In the genomic region with DNA sequence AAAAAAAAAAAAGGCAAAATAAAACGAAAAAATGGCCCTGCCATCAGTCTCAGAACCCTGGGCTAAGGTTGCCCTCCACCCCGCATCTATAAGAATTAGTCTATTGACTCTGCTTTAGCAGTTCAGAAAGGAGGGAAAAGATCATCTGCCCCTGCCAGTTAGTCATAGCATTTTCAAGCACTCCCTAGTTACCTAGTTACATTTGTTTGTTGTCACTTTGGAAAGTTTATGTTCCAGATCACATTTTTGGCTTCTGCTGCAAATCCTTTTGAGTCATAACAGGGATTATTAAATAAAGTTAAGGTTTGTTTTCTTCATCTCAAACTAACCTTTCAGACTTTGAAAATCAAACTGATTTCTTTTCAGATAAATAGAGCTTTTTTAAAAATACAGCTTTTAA, we compare ENCODE assay signal across 13 cellular contexts. TPM values are rescaled to one million over a fixed set of nuclear protein-coding genes. Genes with fewer than 3 reads are reported as not detected.
DNase-seq lines count a peak whose midpoint lies in the region; ATAC-seq, FAIRE-seq and TF ChIP-seq lines count a peak whose summit lies in the region.
"Had no signal": no experiment of that assay in that cellular context is flagged by ENCODE, and none has a peak within 500 bp of the region (broad histone marks: within the 10 kb centered on the region; RNA-seq: fewer than 3 reads in every experiment).

No MANE protein-coding gene starts in this region.

- H3K9me3 Mint-ChIP-seq in brain: no peaks in the 10 kb centered on the region
- H3K9me3 Mint-ChIP-seq: activated naive CD8-positive, alpha-beta T cell treated with anti-CD3 and anti-CD28 coated beads, Interleukin-2, amount 10 ng/mL, durations not matched to agents 7 days and 5 days; immature natural killer cell; T-helper 1 cell treated with Interleukin-12 subunit alpha and Interleukin-12 subunit beta and Interleukin-4 antibody, amounts not matched to agents 30 μg/mL and 1 μg/mL, for 36 hours had no signal

- H3K27me3 Mint-ChIP-seq in brain: no peaks in the 10 kb centered on the region
- H3K27me3 Mint-ChIP-seq: activated naive CD8-positive, alpha-beta T cell treated with anti-CD3 and anti-CD28 coated beads, Interleukin-2, amount 10 ng/mL, durations not matched to agents 7 days and 5 days had no signal

- H3K4me3 Mint-ChIP-seq in brain: no peak overlapping the region
- H3K4me3 Mint-ChIP-seq: activated naive CD8-positive, alpha-beta T cell treated with anti-CD3 and anti-CD28 coated beads, Interleukin-2, amount 10 ng/mL, durations not matched to agents 7 days and 5 days; immature natural killer cell; T-helper 1 cell treated with Interleukin-12 subunit alpha and Interleukin-12 subunit beta and Interleukin-4 antibody, amounts not matched to agents 30 μg/mL and 1 μg/mL, for 36 hours had no signal

- H3K27me3 ChIP-seq in keratinocyte (ENCODE audit: control insufficient read depth, extremely low read depth, insufficient read depth, low read length) (no peaks in the 10 kb centered on the region), tibial artery (no peaks in the 10 kb centered on the region)

- peaks cover 61% of the 10 kb centered on the region for H3K36me3 Mint-ChIP-seq in brain

- H3K9me1 ChIP-seq in keratinocyte (ENCODE audit: control insufficient read depth, extremely low read depth, insufficient read depth, low read length): no peaks in the 10 kb centered on the region

- intact Hi-C loops in tibial artery (cut with DNase I; ENCODE audit: low total_unique reads): no loop called here

- H2AFZ ChIP-seq in keratinocyte (ENCODE audit: control insufficient read depth, low read length): no peak overlapping the region

- no peaks in the 10 kb centered on the region for H3K9me3 ChIP-seq in keratinocyte (ENCODE audit: control insufficient read depth, low read depth, low read length)
- H3K9me3 ChIP-seq in tibial artery: no peaks in the 10 kb centered on the region

- no peak overlapping the region for H3K9ac ChIP-seq in keratinocyte (ENCODE audit: control insufficient read depth, extremely low read depth, insufficient read depth, low read length)

- peak overlapping the region in 3 of 5 experiments; percentile 26 to 89 (median 63) for H3K27ac Mint-ChIP-seq in brain
- H3K27ac Mint-ChIP-seq: activated naive CD8-positive, alpha-beta T cell treated with anti-CD3 and anti-CD28 coated beads, Interleukin-2, amount 10 ng/mL, durations not matched to agents 7 days and 5 days; T-helper 1 cell treated with Interleukin-12 subunit alpha and Interleukin-12 subunit beta and Interleukin-4 antibody, amounts not matched to agents 30 μg/mL and 1 μg/mL, for 36 hours had no signal

- H3K4me2 ChIP-seq in keratinocyte (ENCODE audit: control insufficient read depth, extremely low read depth, insufficient read depth, low read depth, low read length): no peak overlapping the region

- no peak overlapping the region for H3K4me3 ChIP-seq in keratinocyte (ENCODE audit: control insufficient read depth in 2 of 3, extremely low read depth in 1 of 3, insufficient read depth in 2 of 3, low read depth in 1 of 3, low read length in 3 of 3)
- no peak overlapping the region for H3K4me3 ChIP-seq in tibial artery

- DNase-seq in DMS53 (lab: John Stamatoyannopoulos, UW): peak; percentile 53
- no peak for DNase-seq in DMS53 treated with DMSO at 0.1 percent for 48 hours (lab: John Stamatoyannopoulos, UW; ENCODE audit: unreplicated experiment)
- no peak for DNase-seq in keratinocyte (ENCODE audit: low read depth, low spot score)
- DNase-seq in tibial artery: no peak
- DNase-seq in activated effector memory CD4-positive, alpha-beta T cell treated with Interleukin-2 at 50 U/mL for 16 hours: no peak
- no peak for DNase-seq in pons (ENCODE audit: low spot score)
- DNase-seq: activated naive CD8-positive, alpha-beta T cell treated with anti-CD3 and anti-CD28 coated beads, Interleukin-2, amount 10 ng/mL, durations not matched to agents 7 days and 5 days; immature natural killer cell; NCI-H1105 had no signal

- FAIRE-seq in keratinocyte (lab: Jason Lieb, UNC): no peak
- FAIRE-seq: A204.1 had no signal

- dilution Hi-C loops in keratinocyte (cut with MboI; ENCODE audit: extremely low pct_ligation_motif_present, low sequenced_read_pairs): no loop called here

- H3K27ac ChIP-seq in keratinocyte (ENCODE audit: control insufficient read depth, insufficient read depth, low read length) (peak overlapping the region; percentile 5), tibial artery (peak overlapping the region; percentile 70 to 73)

- H3K4me1 Mint-ChIP-seq in brain: no peaks in the 10 kb centered on the region

- H3K4me1 ChIP-seq in keratinocyte (ENCODE audit: control insufficient read depth, extremely low read depth, insufficient read depth, low read length) (peaks cover 3% of the 10 kb centered on the region), tibial artery (peaks cover 0 to 15% (median 12%) of the 10 kb centered on the region in 4 donors)

- H3K36me3 ChIP-seq in keratinocyte (ENCODE audit: control insufficient read depth in 2 of 2, extremely low read depth in 1 of 2, insufficient read depth in 2 of 2, low read length in 2 of 2) (peaks cover 7 to 18% of the 10 kb centered on the region in 2 experiments), tibial artery (peaks cover 35 to 60% (median 46%) of the 10 kb centered on the region in 3 donors)

- ATAC-seq in HG03175 (IDR thresholded peaks at IDR 0.05; ENCODE audit: unreplicated experiment): no peak

- no peaks in the 10 kb centered on the region for H4K20me1 ChIP-seq in keratinocyte (ENCODE audit: control insufficient read depth, extremely low read depth, insufficient read depth, low read length)

- TF ChIP-seq CTCF in brain (conservative IDR thresholded peaks at IDR 0.05) (no peak), keratinocyte (optimal IDR thresholded peaks at IDR 0.05 in 1 of 3, IDR thresholded peaks at IDR 0.05 in 1 of 3, conservative IDR thresholded peaks at IDR 0.05 in 1 of 3; ENCODE audit: extremely low read depth in 1 of 3, insufficient read depth in 2 of 3, low read length in 3 of 3) (no peak), tibial artery (IDR thresholded peaks at IDR 0.05) (no peak)

- H3K79me2 ChIP-seq in keratinocyte (ENCODE audit: control insufficient read depth, insufficient read depth, low read length): no peaks in the 10 kb centered on the region

RNA-seq across cellular contexts. Expression of gene AQP7, which starts 52.1 kb away (rescaled TPM):
- polyA plus RNA-seq in brain (ENCODE audit: insufficient read depth, low read depth, low replicate concordance): 0.66 TPM
- polyA plus RNA-seq in keratinocyte: not detected in 3 replicates
- not detected for polyA plus RNA-seq in keratinocyte (2011; ENCODE audit: low read depth)
- polyA plus RNA-seq in keratinocyte (2011; cell fraction: cytosol; rRNA removed): not detected in 2 replicates
- polyA plus RNA-seq in keratinocyte (2011; cell fraction: nucleus; rRNA removed): 0.10 and 0.19 TPM in 2 replicates
- 0.14 TPM in 1 of 2 replicates, not detected in the other for polyA plus RNA-seq in keratinocyte (2012; ENCODE audit: low replicate concordance)
- not detected in 3 replicates for polyA minus RNA-seq in keratinocyte
- not detected for polyA minus RNA-seq in keratinocyte (2011; cell fraction: cytosol; rRNA and poly(A)+ RNA removed)
- not detected in 2 replicates for polyA minus RNA-seq in keratinocyte (2011; cell fraction: nucleus; rRNA and poly(A)+ RNA removed)
- polyA plus RNA-seq: immature natural killer cell had no signal

RNA-seq across cellular contexts. Expression of gene NFX1, which starts 60.0 kb away (rescaled TPM):
- polyA plus RNA-seq in brain (ENCODE audit: insufficient read depth, low read depth, low replicate concordance): 25.8 TPM
- polyA plus RNA-seq in keratinocyte: 24.2 to 28.8 TPM (median 28.1 TPM) in 3 replicates
- polyA plus RNA-seq in keratinocyte (2011; ENCODE audit: low read depth): 25.5 TPM
- polyA plus RNA-seq in keratinocyte (2011; cell fraction: cytosol; rRNA removed): 18.2 and 24.3 TPM in 2 replicates
- 47.5 and 49.6 TPM in 2 replicates for polyA plus RNA-seq in keratinocyte (2011; cell fraction: nucleus; rRNA removed)
- 20.0 and 25.9 TPM in 2 replicates for polyA plus RNA-seq in keratinocyte (2012; ENCODE audit: low replicate concordance)
- polyA minus RNA-seq in keratinocyte: 39.4 to 62.6 TPM (median 56.1 TPM) in 3 replicates
- polyA minus RNA-seq in keratinocyte (2011; cell fraction: cytosol; rRNA and poly(A)+ RNA removed): 24.0 TPM
- 25.9 and 48.3 TPM in 2 replicates for polyA minus RNA-seq in keratinocyte (2011; cell fraction: nucleus; rRNA and poly(A)+ RNA removed)
